Comparison of ENCODE assay signal across 29 cellular contexts in genomic region chr4:4558881-4559280, GRCh38.
"Had no signal": no experiment of that assay in that cellular context is flagged by ENCODE, and none has a peak within 500 bp of the region (broad histone marks: within the 10 kb centered on the region; RNA-seq: fewer than 3 reads in every experiment).

No MANE protein-coding gene starts in this region.

- H3K36me3 ChIP-seq: brain microvascular endothelial cell, SJCRH30 had no signal

- H3K9me3 Mint-ChIP-seq: activated CD4-positive, alpha-beta T cell treated with anti-CD3 and anti-CD28 coated beads, Interleukin-2, amount 10 ng/mL, durations not matched to agents 7 days and 5 days; activated naive CD4-positive, alpha-beta T cell treated with anti-CD3 and anti-CD28 coated beads, Interleukin-2, amount 10 ng/mL, durations not matched to agents 7 days and 5 days; activated naive CD8-positive, alpha-beta T cell treated with anti-CD3 and anti-CD28 coated beads, Interleukin-2, amount 50 U/mL, for 24 hours; activated T-cell treated with anti-CD3 and anti-CD28 coated beads, Interleukin-2, amount 50 U/mL, for 24 hours; activated T-helper 1 cell treated with anti-CD3 and anti-CD28 coated beads, Interleukin-12 subunit alpha, Interleukin-12 subunit beta, Interleukin-2, Interleukin-4 antibody, amounts not matched to agents 30 ng/mL and 10 ng/mL and 1 ng/mL, durations not matched to agents 14 hours and 24 hours and 36 hours; central memory CD8-positive, alpha-beta T cell; T-helper 1 cell treated with Interleukin-12 subunit alpha and Interleukin-12 subunit beta and Interleukin-4 antibody, amounts not matched to agents 30 μg/mL and 1 μg/mL, for 36 hours; T-helper 2 cell treated with Interferon-gamma antibody and Interleukin-4, amounts not matched to agents 5 μg/mL and 100 μg/mL, for 36 hours; WTC11 had no signal

- H3K4me2 ChIP-seq: SK-N-SH had no signal

- H3K36me3 Mint-ChIP-seq: activated naive CD4-positive, alpha-beta T cell treated with anti-CD3 and anti-CD28 coated beads, Interleukin-2, amount 10 ng/mL, durations not matched to agents 7 days and 5 days had no signal

- H3K9ac ChIP-seq: SK-N-SH had no signal

- H3K4me3 ChIP-seq: SJCRH30 had no signal

- H3K9me3 ChIP-seq: SJCRH30, SK-N-SH had no signal

- H3K27ac ChIP-seq: brain microvascular endothelial cell, SJCRH30 had no signal

- H3K4me3 Mint-ChIP-seq: activated CD4-positive, alpha-beta T cell treated with anti-CD3 and anti-CD28 coated beads for 36 hours; activated CD4-positive, alpha-beta T cell treated with anti-CD3 and anti-CD28 coated beads, Interleukin-2, amount 10 ng/mL, durations not matched to agents 7 days and 5 days; activated CD8-positive, alpha-beta T cell treated with anti-CD3 and anti-CD28 coated beads, Interleukin-2, amount 10 ng/mL, durations not matched to agents 7 days and 5 days; activated naive CD4-positive, alpha-beta T cell treated with anti-CD3 and anti-CD28 coated beads, Interleukin-2, amount 10 ng/mL, durations not matched to agents 7 days and 5 days; activated naive CD8-positive, alpha-beta T cell; activated naive CD8-positive, alpha-beta T cell treated with anti-CD3 and anti-CD28 coated beads, Interleukin-2, amount 50 U/mL, for 24 hours; activated T-cell treated with anti-CD3 and anti-CD28 coated beads, Interleukin-2, amount 50 U/mL, for 24 hours; activated T-helper 1 cell treated with anti-CD3 and anti-CD28 coated beads, Interleukin-12 subunit alpha, Interleukin-12 subunit beta, Interleukin-2, Interleukin-4 antibody, amounts not matched to agents 30 ng/mL and 10 ng/mL and 1 ng/mL, durations not matched to agents 14 hours and 24 hours and 36 hours; central memory CD8-positive, alpha-beta T cell; T-helper 1 cell treated with Interleukin-12 subunit alpha and Interleukin-12 subunit beta and Interleukin-4 antibody, amounts not matched to agents 30 μg/mL and 1 μg/mL, for 36 hours; T-helper 2 cell treated with Interferon-gamma antibody and Interleukin-4, amounts not matched to agents 5 μg/mL and 100 μg/mL, for 36 hours; WTC11 had no signal

- ATAC-seq: activated CD4-positive, CD25-positive, alpha-beta regulatory T cell treated with anti-CD3 and anti-CD28 coated beads, Interleukin-2, amount 50 U/mL, for 24 hours; activated CD8-positive, alpha-beta T cell treated with anti-CD3 and anti-CD28 coated beads, Interleukin-2, amount 10 ng/mL, durations not matched to agents 7 days and 5 days; Panc1; WTC11 had no signal

- H3K27me3 Mint-ChIP-seq: activated CD4-positive, alpha-beta T cell treated with anti-CD3 and anti-CD28 coated beads for 36 hours; activated CD4-positive, alpha-beta T cell treated with anti-CD3 and anti-CD28 coated beads, Interleukin-2, amount 10 ng/mL, durations not matched to agents 7 days and 5 days; activated naive CD4-positive, alpha-beta T cell treated with anti-CD3 and anti-CD28 coated beads, Interleukin-2, amount 10 ng/mL, durations not matched to agents 7 days and 5 days; activated naive CD8-positive, alpha-beta T cell; activated naive CD8-positive, alpha-beta T cell treated with anti-CD3 and anti-CD28 coated beads, Interleukin-2, amount 50 U/mL, for 24 hours; activated T-cell treated with anti-CD3 and anti-CD28 coated beads, Interleukin-2, amount 50 U/mL, for 24 hours; central memory CD8-positive, alpha-beta T cell had no signal

- DNase-seq: activated CD4-positive, alpha-beta T cell treated with anti-CD3 and anti-CD28 coated beads for 36 hours; activated CD4-positive, alpha-beta T cell treated with anti-CD3 and anti-CD28 coated beads, Interleukin-2, amount 10 ng/mL, durations not matched to agents 7 days and 5 days; activated CD4-positive, alpha-beta T cell treated with anti-CD3 and anti-CD28 coated beads, Interleukin-2, amount 50 U/mL, for 48 hours; activated CD8-positive, alpha-beta T cell treated with anti-CD3 and anti-CD28 coated beads, Interleukin-2, amount 10 ng/mL, durations not matched to agents 7 days and 5 days; activated effector memory CD4-positive, alpha-beta T cell treated with Interleukin-2 at 50 U/mL for 16 hours; activated naive CD4-positive, alpha-beta T cell treated with anti-CD3 and anti-CD28 coated beads, Interleukin-2, amount 10 ng/mL, durations not matched to agents 7 days and 5 days; activated naive CD8-positive, alpha-beta T cell treated with anti-CD3 and anti-CD28 coated beads, Interleukin-2, amount 50 U/mL, for 24 hours; activated T-cell treated with anti-CD3 and anti-CD28 coated beads, Interleukin-2, amount 50 U/mL, for 24 hours; anterior cingulate cortex; Karpas-422; KBM-7; NCI-H1105; NCI-H1417 treated with DMSO at 0.1 percent for 48 hours; NCI-H187 treated with DMSO at 0.1 percent for 48 hours; NCI-H2081 treated with DMSO at 0.1 percent for 48 hours; NCI-H345; NCI-H524 treated with DMSO at 0.1 percent for 48 hours; SHP77; SJCRH30; SK-N-SH had no signal

- H3K4me1 Mint-ChIP-seq: activated naive CD4-positive, alpha-beta T cell treated with anti-CD3 and anti-CD28 coated beads, Interleukin-2, amount 10 ng/mL, durations not matched to agents 7 days and 5 days; activated naive CD8-positive, alpha-beta T cell treated with anti-CD3 and anti-CD28 coated beads, Interleukin-2, amount 50 U/mL, for 24 hours; central memory CD8-positive, alpha-beta T cell had no signal

- H3K27me3 ChIP-seq: brain microvascular endothelial cell, SJCRH30 had no signal

- H3K27ac Mint-ChIP-seq: activated CD4-positive, alpha-beta T cell treated with anti-CD3 and anti-CD28 coated beads for 36 hours; activated CD4-positive, alpha-beta T cell treated with anti-CD3 and anti-CD28 coated beads, Interleukin-2, amount 10 ng/mL, durations not matched to agents 7 days and 5 days; activated CD8-positive, alpha-beta T cell treated with anti-CD3 and anti-CD28 coated beads, Interleukin-2, amount 10 ng/mL, durations not matched to agents 7 days and 5 days; activated naive CD4-positive, alpha-beta T cell treated with anti-CD3 and anti-CD28 coated beads, Interleukin-2, amount 10 ng/mL, durations not matched to agents 7 days and 5 days; activated naive CD8-positive, alpha-beta T cell; activated naive CD8-positive, alpha-beta T cell treated with anti-CD3 and anti-CD28 coated beads, Interleukin-2, amount 50 U/mL, for 24 hours; activated T-helper 1 cell treated with anti-CD3 and anti-CD28 coated beads, Interleukin-12 subunit alpha, Interleukin-12 subunit beta, Interleukin-2, Interleukin-4 antibody, amounts not matched to agents 30 ng/mL and 10 ng/mL and 1 ng/mL, durations not matched to agents 14 hours and 24 hours and 36 hours; T-helper 1 cell treated with Interleukin-12 subunit alpha and Interleukin-12 subunit beta and Interleukin-4 antibody, amounts not matched to agents 30 μg/mL and 1 μg/mL, for 36 hours; T-helper 2 cell treated with Interferon-gamma antibody and Interleukin-4, amounts not matched to agents 5 μg/mL and 100 μg/mL, for 36 hours; WTC11 had no signal
